ENCODE assay signal across 1 cellular context in the genomic region with DNA sequence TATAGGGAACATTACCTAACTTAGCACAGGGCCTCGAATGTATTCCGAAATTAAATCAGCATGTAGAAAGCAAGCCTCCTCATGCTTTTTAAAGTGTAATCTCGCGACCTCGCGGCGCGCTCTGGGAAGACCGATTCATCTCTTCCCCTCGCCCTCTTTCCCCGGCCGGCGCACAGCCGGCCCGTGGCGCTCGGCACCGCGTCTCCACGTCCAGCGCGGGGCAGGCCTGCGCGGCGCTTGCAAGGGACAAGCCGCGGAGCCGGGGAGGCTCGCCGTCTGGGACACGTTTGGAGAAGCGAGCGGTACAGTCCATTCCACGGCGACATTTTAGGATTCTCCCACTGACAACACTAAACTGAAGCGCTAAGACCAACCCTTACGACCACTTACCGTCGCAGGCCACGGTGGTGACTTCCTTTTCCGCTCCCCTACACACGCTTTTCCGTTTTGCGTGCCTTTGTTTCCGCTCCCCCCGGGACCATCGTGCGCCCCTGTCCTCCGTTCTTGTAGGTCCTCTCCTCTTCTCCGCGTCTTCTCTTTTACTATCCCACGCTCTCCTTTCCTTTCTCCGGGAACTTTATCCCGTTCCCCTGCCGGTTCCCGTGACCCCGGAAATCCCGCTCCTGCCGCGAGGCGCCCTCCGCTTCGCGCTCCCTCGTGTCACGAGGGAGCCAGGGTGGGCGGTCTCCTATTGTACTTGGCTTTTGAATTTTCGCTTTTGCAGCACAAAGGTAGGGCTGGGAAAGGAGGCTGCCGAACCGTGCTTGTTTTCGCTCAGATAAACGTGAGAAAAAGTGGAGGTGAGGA.
TF ChIP-seq lines count a peak whose summit lies in the region.

A gene with protein sequence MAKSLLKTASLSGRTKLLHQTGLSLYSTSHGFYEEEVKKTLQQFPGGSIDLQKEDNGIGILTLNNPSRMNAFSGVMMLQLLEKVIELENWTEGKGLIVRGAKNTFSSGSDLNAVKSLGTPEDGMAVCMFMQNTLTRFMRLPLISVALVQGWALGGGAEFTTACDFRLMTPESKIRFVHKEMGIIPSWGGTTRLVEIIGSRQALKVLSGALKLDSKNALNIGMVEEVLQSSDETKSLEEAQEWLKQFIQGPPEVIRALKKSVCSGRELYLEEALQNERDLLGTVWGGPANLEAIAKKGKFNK (minus strand): TSS at position 664 of the 807 bp plus-strand sequence. CDS start 12,581 bp downstream, outside the sequence.

TF ChIP-seq in GM12878, 131 proteins besides CTCF, POLR2A, EP300 and RAD21 (continued from another document and continues in another):
- TF ChIP-seq ZNF274 (IDR thresholded peaks at IDR 0.05; ENCODE audit: insufficient read depth, insufficient read length) (no peak), RUNX3 (IDR thresholded peaks at IDR 0.05; ENCODE audit: low read length) (peak; percentile 45), YBX1 (IDR thresholded peaks at IDR 0.05) (no peak), RAD51 (IDR thresholded peaks at IDR 0.05) (peak; percentile 74; the same call in 1 of the 2 replicates), SRF (IDR thresholded peaks at IDR 0.05; ENCODE audit: low read depth in 2 of 2, low read length in 2 of 2) (peak in 1 of 2 experiments; percentile 58; a peak in 2 of 4 replicates), NR2C2 (IDR thresholded peaks at IDR 0.05; ENCODE audit: borderline replicate concordance, control insufficient read depth, insufficient read length, low read depth) (no peak), MTA2 (IDR thresholded peaks at IDR 0.05; ENCODE audit: low read depth) (peak; percentile 45; the same call in 1 of the 2 replicates), EED (IDR thresholded peaks at IDR 0.05; ENCODE audit: low read depth) (no peak), SMAD1 (IDR thresholded peaks at IDR 0.05; ENCODE audit: low read depth, partially characterized antibody) (no peak), POLR2AphosphoS2 (IDR thresholded peaks at IDR 0.05; ENCODE audit: low read depth, low read length) (peak; percentile 84), CREB1 (IDR thresholded peaks at IDR 0.05; ENCODE audit: low read depth) (peak; percentile 72; the same call in 1 of the 2 replicates), CREM (IDR thresholded peaks at IDR 0.05; ENCODE audit: low read depth) (peak; percentile 73; the same call in 1 of the 2 replicates), IKZF2 (IDR thresholded peaks at IDR 0.05) (peak; percentile 70 to 82; a peak in 3 of 4 replicates), ZNF24 (IDR thresholded peaks at IDR 0.05) (no peak), SMC3 (IDR thresholded peaks at IDR 0.05; ENCODE audit: borderline replicate concordance, low read length) (no peak), LARP7 (IDR thresholded peaks at IDR 0.05) (peak; percentile 74), SREBF1 (IDR thresholded peaks at IDR 0.05; ENCODE audit: low read length) (no peak), BRCA1 (IDR thresholded peaks at IDR 0.05; ENCODE audit: low read depth, low read length) (peak; percentile 43; the same call in 1 of the 2 replicates), FOXK2 (IDR thresholded peaks at IDR 0.05) (no peak; the same call in 1 of the 2 replicates), SUZ12 (IDR thresholded peaks at IDR 0.05; ENCODE audit: unreplicated experiment) (no peak), ATF7 (IDR thresholded peaks at IDR 0.05; ENCODE audit: low read depth) (peak; percentile 50)
- TF ChIP-seq, protein P1, sequence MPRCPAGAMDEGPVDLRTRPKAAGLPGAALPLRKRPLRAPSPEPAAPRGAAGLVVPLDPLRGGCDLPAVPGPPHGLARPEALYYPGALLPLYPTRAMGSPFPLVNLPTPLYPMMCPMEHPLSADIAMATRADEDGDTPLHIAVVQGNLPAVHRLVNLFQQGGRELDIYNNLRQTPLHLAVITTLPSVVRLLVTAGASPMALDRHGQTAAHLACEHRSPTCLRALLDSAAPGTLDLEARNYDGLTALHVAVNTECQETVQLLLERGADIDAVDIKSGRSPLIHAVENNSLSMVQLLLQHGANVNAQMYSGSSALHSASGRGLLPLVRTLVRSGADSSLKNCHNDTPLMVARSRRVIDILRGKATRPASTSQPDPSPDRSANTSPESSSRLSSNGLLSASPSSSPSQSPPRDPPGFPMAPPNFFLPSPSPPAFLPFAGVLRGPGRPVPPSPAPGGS (IDR thresholded peaks at IDR 0.05; ENCODE audit: borderline replicate concordance, insufficient read depth, low read depth, low read length, poor library complexity, severe bottlenecking) = no peak
- TF ChIP-seq, protein P2, sequence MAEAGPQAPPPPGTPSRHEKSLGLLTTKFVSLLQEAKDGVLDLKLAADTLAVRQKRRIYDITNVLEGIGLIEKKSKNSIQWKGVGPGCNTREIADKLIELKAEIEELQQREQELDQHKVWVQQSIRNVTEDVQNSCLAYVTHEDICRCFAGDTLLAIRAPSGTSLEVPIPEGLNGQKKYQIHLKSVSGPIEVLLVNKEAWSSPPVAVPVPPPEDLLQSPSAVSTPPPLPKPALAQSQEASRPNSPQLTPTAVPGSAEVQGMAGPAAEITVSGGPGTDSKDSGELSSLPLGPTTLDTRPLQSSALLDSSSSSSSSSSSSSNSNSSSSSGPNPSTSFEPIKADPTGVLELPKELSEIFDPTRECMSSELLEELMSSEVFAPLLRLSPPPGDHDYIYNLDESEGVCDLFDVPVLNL (IDR thresholded peaks at IDR 0.05; ENCODE audit: low read depth, low read length) = peak; percentile 64; the same call in 1 of the 2 replicates
- TF ChIP-seq, protein P3, sequence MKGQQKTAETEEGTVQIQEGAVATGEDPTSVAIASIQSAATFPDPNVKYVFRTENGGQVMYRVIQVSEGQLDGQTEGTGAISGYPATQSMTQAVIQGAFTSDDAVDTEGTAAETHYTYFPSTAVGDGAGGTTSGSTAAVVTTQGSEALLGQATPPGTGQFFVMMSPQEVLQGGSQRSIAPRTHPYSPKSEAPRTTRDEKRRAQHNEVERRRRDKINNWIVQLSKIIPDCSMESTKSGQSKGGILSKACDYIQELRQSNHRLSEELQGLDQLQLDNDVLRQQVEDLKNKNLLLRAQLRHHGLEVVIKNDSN (IDR thresholded peaks at IDR 0.05; ENCODE audit: borderline replicate concordance, extremely low read length, insufficient read depth, low read depth, low read length) = peak; percentile 21
- TF ChIP-seq, protein P4, sequence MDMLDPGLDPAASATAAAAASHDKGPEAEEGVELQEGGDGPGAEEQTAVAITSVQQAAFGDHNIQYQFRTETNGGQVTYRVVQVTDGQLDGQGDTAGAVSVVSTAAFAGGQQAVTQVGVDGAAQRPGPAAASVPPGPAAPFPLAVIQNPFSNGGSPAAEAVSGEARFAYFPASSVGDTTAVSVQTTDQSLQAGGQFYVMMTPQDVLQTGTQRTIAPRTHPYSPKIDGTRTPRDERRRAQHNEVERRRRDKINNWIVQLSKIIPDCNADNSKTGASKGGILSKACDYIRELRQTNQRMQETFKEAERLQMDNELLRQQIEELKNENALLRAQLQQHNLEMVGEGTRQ (IDR thresholded peaks at IDR 0.05; ENCODE audit: borderline replicate concordance, low read depth, low read length) = 0 out of 2 replicates have a peak, but pooled peaks have one; percentile 5
- TF ChIP-seq, protein P5, sequence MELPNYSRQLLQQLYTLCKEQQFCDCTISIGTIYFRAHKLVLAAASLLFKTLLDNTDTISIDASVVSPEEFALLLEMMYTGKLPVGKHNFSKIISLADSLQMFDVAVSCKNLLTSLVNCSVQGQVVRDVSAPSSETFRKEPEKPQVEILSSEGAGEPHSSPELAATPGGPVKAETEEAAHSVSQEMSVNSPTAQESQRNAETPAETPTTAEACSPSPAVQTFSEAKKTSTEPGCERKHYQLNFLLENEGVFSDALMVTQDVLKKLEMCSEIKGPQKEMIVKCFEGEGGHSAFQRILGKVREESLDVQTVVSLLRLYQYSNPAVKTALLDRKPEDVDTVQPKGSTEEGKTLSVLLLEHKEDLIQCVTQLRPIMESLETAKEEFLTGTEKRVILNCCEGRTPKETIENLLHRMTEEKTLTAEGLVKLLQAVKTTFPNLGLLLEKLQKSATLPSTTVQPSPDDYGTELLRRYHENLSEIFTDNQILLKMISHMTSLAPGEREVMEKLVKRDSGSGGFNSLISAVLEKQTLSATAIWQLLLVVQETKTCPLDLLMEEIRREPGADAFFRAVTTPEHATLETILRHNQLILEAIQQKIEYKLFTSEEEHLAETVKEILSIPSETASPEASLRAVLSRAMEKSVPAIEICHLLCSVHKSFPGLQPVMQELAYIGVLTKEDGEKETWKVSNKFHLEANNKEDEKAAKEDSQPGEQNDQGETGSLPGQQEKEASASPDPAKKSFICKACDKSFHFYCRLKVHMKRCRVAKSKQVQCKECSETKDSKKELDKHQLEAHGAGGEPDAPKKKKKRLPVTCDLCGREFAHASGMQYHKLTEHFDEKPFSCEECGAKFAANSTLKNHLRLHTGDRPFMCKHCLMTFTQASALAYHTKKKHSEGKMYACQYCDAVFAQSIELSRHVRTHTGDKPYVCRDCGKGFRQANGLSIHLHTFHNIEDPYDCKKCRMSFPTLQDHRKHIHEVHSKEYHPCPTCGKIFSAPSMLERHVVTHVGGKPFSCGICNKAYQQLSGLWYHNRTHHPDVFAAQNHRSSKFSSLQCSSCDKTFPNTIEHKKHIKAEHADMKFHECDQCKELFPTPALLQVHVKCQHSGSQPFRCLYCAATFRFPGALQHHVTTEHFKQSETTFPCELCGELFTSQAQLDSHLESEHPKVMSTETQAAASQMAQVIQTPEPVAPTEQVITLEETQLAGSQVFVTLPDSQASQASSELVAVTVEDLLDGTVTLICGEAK (IDR thresholded peaks at IDR 0.05; ENCODE audit: borderline replicate concordance) = peak; percentile 96
- TF ChIP-seq, protein P6, sequence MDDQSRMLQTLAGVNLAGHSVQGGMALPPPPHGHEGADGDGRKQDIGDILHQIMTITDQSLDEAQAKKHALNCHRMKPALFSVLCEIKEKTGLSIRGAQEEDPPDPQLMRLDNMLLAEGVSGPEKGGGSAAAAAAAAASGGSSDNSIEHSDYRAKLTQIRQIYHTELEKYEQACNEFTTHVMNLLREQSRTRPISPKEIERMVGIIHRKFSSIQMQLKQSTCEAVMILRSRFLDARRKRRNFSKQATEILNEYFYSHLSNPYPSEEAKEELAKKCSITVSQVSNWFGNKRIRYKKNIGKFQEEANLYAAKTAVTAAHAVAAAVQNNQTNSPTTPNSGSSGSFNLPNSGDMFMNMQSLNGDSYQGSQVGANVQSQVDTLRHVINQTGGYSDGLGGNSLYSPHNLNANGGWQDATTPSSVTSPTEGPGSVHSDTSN (IDR thresholded peaks at IDR 0.05; ENCODE audit: insufficient replicate concordance, low read depth, low read length) = no peak
- TF ChIP-seq, protein P7, sequence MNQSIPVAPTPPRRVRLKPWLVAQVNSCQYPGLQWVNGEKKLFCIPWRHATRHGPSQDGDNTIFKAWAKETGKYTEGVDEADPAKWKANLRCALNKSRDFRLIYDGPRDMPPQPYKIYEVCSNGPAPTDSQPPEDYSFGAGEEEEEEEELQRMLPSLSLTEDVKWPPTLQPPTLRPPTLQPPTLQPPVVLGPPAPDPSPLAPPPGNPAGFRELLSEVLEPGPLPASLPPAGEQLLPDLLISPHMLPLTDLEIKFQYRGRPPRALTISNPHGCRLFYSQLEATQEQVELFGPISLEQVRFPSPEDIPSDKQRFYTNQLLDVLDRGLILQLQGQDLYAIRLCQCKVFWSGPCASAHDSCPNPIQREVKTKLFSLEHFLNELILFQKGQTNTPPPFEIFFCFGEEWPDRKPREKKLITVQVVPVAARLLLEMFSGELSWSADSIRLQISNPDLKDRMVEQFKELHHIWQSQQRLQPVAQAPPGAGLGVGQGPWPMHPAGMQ (IDR thresholded peaks at IDR 0.05; ENCODE audit: borderline replicate concordance) = no peak
- TF ChIP-seq, protein P8, sequence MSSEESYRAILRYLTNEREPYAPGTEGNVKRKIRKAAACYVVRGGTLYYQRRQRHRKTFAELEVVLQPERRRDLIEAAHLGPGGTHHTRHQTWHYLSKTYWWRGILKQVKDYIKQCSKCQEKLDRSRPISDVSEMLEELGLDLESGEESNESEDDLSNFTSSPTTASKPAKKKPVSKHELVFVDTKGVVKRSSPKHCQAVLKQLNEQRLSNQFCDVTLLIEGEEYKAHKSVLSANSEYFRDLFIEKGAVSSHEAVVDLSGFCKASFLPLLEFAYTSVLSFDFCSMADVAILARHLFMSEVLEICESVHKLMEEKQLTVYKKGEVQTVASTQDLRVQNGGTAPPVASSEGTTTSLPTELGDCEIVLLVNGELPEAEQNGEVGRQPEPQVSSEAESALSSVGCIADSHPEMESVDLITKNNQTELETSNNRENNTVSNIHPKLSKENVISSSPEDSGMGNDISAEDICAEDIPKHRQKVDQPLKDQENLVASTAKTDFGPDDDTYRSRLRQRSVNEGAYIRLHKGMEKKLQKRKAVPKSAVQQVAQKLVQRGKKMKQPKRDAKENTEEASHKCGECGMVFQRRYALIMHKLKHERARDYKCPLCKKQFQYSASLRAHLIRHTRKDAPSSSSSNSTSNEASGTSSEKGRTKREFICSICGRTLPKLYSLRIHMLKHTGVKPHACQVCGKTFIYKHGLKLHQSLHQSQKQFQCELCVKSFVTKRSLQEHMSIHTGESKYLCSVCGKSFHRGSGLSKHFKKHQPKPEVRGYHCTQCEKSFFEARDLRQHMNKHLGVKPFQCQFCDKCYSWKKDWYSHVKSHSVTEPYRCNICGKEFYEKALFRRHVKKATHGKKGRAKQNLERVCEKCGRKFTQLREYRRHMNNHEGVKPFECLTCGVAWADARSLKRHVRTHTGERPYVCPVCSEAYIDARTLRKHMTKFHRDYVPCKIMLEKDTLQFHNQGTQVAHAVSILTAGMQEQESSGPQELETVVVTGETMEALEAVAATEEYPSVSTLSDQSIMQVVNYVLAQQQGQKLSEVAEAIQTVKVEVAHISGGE (CRISPR knock-in tag; IDR thresholded peaks at IDR 0.05) = peak; percentile 82
- TF ChIP-seq, protein P9, sequence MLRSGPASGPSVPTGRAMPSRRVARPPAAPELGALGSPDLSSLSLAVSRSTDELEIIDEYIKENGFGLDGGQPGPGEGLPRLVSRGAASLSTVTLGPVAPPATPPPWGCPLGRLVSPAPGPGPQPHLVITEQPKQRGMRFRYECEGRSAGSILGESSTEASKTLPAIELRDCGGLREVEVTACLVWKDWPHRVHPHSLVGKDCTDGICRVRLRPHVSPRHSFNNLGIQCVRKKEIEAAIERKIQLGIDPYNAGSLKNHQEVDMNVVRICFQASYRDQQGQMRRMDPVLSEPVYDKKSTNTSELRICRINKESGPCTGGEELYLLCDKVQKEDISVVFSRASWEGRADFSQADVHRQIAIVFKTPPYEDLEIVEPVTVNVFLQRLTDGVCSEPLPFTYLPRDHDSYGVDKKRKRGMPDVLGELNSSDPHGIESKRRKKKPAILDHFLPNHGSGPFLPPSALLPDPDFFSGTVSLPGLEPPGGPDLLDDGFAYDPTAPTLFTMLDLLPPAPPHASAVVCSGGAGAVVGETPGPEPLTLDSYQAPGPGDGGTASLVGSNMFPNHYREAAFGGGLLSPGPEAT (IDR thresholded peaks at IDR 0.05; ENCODE audit: low read depth) = peak; percentile 90; the same call in 1 of the 2 replicates
- TF ChIP-seq, protein P10, sequence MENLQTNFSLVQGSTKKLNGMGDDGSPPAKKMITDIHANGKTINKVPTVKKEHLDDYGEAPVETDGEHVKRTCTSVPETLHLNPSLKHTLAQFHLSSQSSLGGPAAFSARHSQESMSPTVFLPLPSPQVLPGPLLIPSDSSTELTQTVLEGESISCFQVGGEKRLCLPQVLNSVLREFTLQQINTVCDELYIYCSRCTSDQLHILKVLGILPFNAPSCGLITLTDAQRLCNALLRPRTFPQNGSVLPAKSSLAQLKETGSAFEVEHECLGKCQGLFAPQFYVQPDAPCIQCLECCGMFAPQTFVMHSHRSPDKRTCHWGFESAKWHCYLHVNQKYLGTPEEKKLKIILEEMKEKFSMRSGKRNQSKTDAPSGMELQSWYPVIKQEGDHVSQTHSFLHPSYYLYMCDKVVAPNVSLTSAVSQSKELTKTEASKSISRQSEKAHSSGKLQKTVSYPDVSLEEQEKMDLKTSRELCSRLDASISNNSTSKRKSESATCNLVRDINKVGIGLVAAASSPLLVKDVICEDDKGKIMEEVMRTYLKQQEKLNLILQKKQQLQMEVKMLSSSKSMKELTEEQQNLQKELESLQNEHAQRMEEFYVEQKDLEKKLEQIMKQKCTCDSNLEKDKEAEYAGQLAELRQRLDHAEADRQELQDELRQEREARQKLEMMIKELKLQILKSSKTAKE (IDR thresholded peaks at IDR 0.05; ENCODE audit: low read depth, poor library complexity, severe bottlenecking) = no peak
